In genomic region chr14:89466460-89466859, GRCh38 we compare ENCODE assay signal across 1 cellular context.
TF ChIP-seq lines count a peak whose summit lies in the region.

No MANE protein-coding gene starts in this region.

TF ChIP-seq in H1, 55 proteins besides CTCF, POLR2A, EP300 and RAD21:
- no peak for TF ChIP-seq JUND (IDR thresholded peaks at IDR 0.05; ENCODE audit: low read length)
- no peak for TF ChIP-seq SRF (IDR thresholded peaks at IDR 0.05; ENCODE audit: low read depth, low read length)
- TF ChIP-seq SIN3A (conservative IDR thresholded peaks at IDR 0.05 in 1 of 2, IDR thresholded peaks at IDR 0.05 in 1 of 2; ENCODE audit: low read depth in 1 of 2, low read length in 2 of 2): no peak
- TF ChIP-seq NANOG (IDR thresholded peaks at IDR 0.05; ENCODE audit: insufficient read depth, low read depth, low read length, poor library complexity, severe bottlenecking): no peak
- TF ChIP-seq EGR1 (IDR thresholded peaks at IDR 0.05; ENCODE audit: borderline replicate concordance, low read depth, low read length): no peak
- TF ChIP-seq JUN (IDR thresholded peaks at IDR 0.05; ENCODE audit: low read depth, low read length): no peak
- no peak for TF ChIP-seq ASH2L (IDR thresholded peaks at IDR 0.05; ENCODE audit: low read length)
- no peak for TF ChIP-seq ZNF274 (IDR thresholded peaks at IDR 0.05; ENCODE audit: borderline replicate concordance, extremely low read depth, low read length)
- no peak for TF ChIP-seq EZH2 (IDR thresholded peaks at IDR 0.05; ENCODE audit: low read depth, low read length, severe bottlenecking)
